22 cellular contexts compared by ENCODE assay signal in genomic region chr6:45541934-45542333, GRCh38.
"Had no signal": no experiment of that assay in that cellular context is flagged by ENCODE, and none has a peak within 500 bp of the region (broad histone marks: within the 10 kb centered on the region; RNA-seq: fewer than 3 reads in every experiment).

No MANE protein-coding gene starts in this region.

- H3K27me3 ChIP-seq: gastroesophageal sphincter, neutrophil, tibial artery, uterus had no signal

- H3K27ac ChIP-seq: gastroesophageal sphincter, neutrophil, parathyroid adenoma, tibial artery, uterus had no signal

- H3K79me2 ChIP-seq: parathyroid adenoma had no signal

- DNase-seq: activated CD4-positive, alpha-beta T cell treated with anti-CD3 and anti-CD28 coated beads, Interleukin-2, amount 50 U/mL, for 48 hours; activated CD4-positive, CD25-positive, alpha-beta regulatory T cell treated with anti-CD3 and anti-CD28 coated beads, Interleukin-2, amount 50 U/mL, for 72 hours; activated gamma-delta T cell; activated T-cell treated with anti-CD3 and anti-CD28 coated beads, Interleukin-2, amount 50 U/mL, for 1 hour; amygdala; cerebellar nuclear complex; dermis blood vessel endothelial cell; effector memory CD8-positive, alpha-beta T cell; left colon; mucosa of descending colon; naive thymus-derived CD8-positive, alpha-beta T cell; retina; stimulated activated CD4-positive, alpha-beta T cell treated with anti-CD3 and anti-CD28 coated beads, Interleukin-2, amount 100 ng/mL, for 48 hours; stimulated activated naive B cell treated with anti-CD40 and anti-IgM and Interleukin-4, amounts not matched to agents 10 μg/mL and 1 μg/mL and 100 μg/mL, for 72 hours; T-helper 2 cell; tibial artery; uterus had no signal

- ATAC-seq: effector memory CD8-positive, alpha-beta T cell; gastroesophageal sphincter; left colon; mucosa of descending colon; naive thymus-derived CD8-positive, alpha-beta T cell; stimulated activated naive B cell treated with anti-CD40 and anti-IgM and Interleukin-4, amounts not matched to agents 10 μg/mL and 1 μg/mL and 100 μg/mL, for 72 hours had no signal

- H3K4me1 ChIP-seq: gastroesophageal sphincter, parathyroid adenoma, tibial artery, uterus had no signal

- H3K9ac ChIP-seq: parathyroid adenoma had no signal

- H3K4me3 ChIP-seq: gastroesophageal sphincter, mucosa of descending colon, tibial artery, uterus had no signal

- H3K36me3 ChIP-seq: gastroesophageal sphincter, tibial artery, uterus had no signal

- H2AFZ ChIP-seq: parathyroid adenoma had no signal

- H3K9me3 ChIP-seq: gastroesophageal sphincter, mucosa of descending colon, neutrophil, tibial artery, uterus had no signal

- FAIRE-seq: islet of Langerhans, TTC549 had no signal
